11 cellular contexts compared by ENCODE assay signal in genomic region chr11:14258177-14258935, GRCh38.
DNase-seq lines count a peak whose midpoint lies in the region; ATAC-seq and FAIRE-seq lines count a peak whose summit lies in the region.
"Had no signal": no experiment of that assay in that cellular context is flagged by ENCODE, and none has a peak within 500 bp of the region (broad histone marks: within the 10 kb centered on the region; RNA-seq: fewer than 3 reads in every experiment).

No MANE protein-coding gene starts in this region.

- no peak for ATAC-seq in GM21529 (IDR thresholded peaks at IDR 0.05; ENCODE audit: unreplicated experiment)
- ATAC-seq in GM19328 (IDR thresholded peaks at IDR 0.05; ENCODE audit: unreplicated experiment) = no peak

- no peaks in the 10 kb centered on the region for H3K27me3 ChIP-seq in small intestine (ENCODE audit: control insufficient read depth in 2 of 2, insufficient read depth in 2 of 2, low read length in 2 of 2)

- peaks cover 0 to 24% of the 10 kb centered on the region in 2 donors for H3K4me1 ChIP-seq in small intestine (ENCODE audit: control insufficient read depth in 2 of 2, insufficient read depth in 1 of 2, low read depth in 1 of 2, low read length in 1 of 2)

- DNase-seq in SIG-M5 treated with dmso at 0.1 percent for 504 hours (lab: John Stamatoyannopoulos, UW; ENCODE audit: unreplicated experiment) (peak; percentile 18), SIG-M5 (lab: John Stamatoyannopoulos, UW) (no peak), RCC 7860 (ENCODE audit: low spot score) (peak; percentile 56), fibroblast of peridontal ligament (ENCODE audit: extremely low read depth) (peak; percentile 39), small intestine (peak; percentile 98)
- no peak for DNase-seq in activated CD4-positive, CD25-positive, alpha-beta regulatory T cell (lab: John Stamatoyannopoulos, UW)
- DNase-seq: activated T-cell treated with anti-CD3 and anti-CD28 coated beads for 4 hours; NCI-H510A treated with DMSO at 0.1 percent for 48 hours; stimulated activated CD4-positive, alpha-beta T cell treated with anti-CD3 and anti-CD28 coated beads, Interleukin-4, amount 100 ng/mL, for 4 hours had no signal

- H3K9me3 ChIP-seq in small intestine (ENCODE audit: control insufficient read depth, low read depth) = no peaks in the 10 kb centered on the region

- peaks cover 2 to 3% of the 10 kb centered on the region in 2 donors for H3K36me3 ChIP-seq in small intestine (ENCODE audit: control insufficient read depth in 2 of 2, insufficient read depth in 2 of 2, low read length in 2 of 2)

- peak overlapping the region; percentile 24 to 62 for H3K27ac ChIP-seq in small intestine (ENCODE audit: low read depth in 1 of 2, low read length in 1 of 2)

- WGBS in small intestine, 3 donors = 15 to 51% (median 31%) methylated on average over 6 of the region's 6 CpGs

- H3K4me3 ChIP-seq in small intestine (ENCODE audit: low read depth in 1 of 2, low read length in 2 of 2) = no peak overlapping the region

- FAIRE-seq in RCC 7860 (lab: Jason Lieb, UNC) (no peak), small intestine (lab: Jason Lieb, UNC) (no peak)

Comparison
In these comparisons a context has a peak if more than half of its experiments do, and no peak if none do; other contexts are left out.
1. DNase-seq: peak in SIG-M5 treated with dmso at 0.1 percent for 504 hours (single experiment), RCC 7860 (single experiment), fibroblast of peridontal ligament (single experiment) and small intestine (single experiment); none in SIG-M5 (single experiment) and activated CD4-positive, CD25-positive, alpha-beta regulatory T cell (0 of 4).